21 cellular contexts compared by ENCODE assay signal in genomic region chr13:58908019-58908679, GRCh38.
DNase-seq lines count a peak whose midpoint lies in the region; ATAC-seq and TF ChIP-seq lines count a peak whose summit lies in the region.
"Had no signal": no experiment of that assay in that cellular context is flagged by ENCODE, and none has a peak within 500 bp of the region (broad histone marks: within the 10 kb centered on the region; RNA-seq: fewer than 3 reads in every experiment).

No MANE protein-coding gene starts in this region.

- no peak for TF ChIP-seq CTCF in SU-DHL-6 (IDR thresholded peaks at IDR 0.05; ENCODE audit: insufficient read depth, low read length, poor library complexity, severe bottlenecking)

- H4K20me1 ChIP-seq in SU-DHL-6 (ENCODE audit: low read depth, low read length) = no peaks in the 10 kb centered on the region

- ATAC-seq in GM18858 (IDR thresholded peaks at IDR 0.05; ENCODE audit: unreplicated experiment) (peak; percentile 52), GM19468 (IDR thresholded peaks at IDR 0.05; ENCODE audit: extremely low read depth, unreplicated experiment) (peak; percentile 36), HG03066 (IDR thresholded peaks at IDR 0.05; ENCODE audit: low read depth, unreplicated experiment) (peak; percentile 53)
- ATAC-seq: GM23338, HepG2, K562, Right ventricle myocardium inferior had no signal

- H3K79me2 ChIP-seq in SU-DHL-6 (ENCODE audit: insufficient read depth, low read length) = no peaks in the 10 kb centered on the region

- no peak overlapping the region for H3K4me2 ChIP-seq in SU-DHL-6 (ENCODE audit: low read depth, low read length, poor library complexity, severe bottlenecking)
- H3K4me2 ChIP-seq: GM23338 had no signal

- H3K9me3 ChIP-seq in SU-DHL-6 (ENCODE audit: insufficient read depth, low read length) = no peaks in the 10 kb centered on the region
- H3K9me3 ChIP-seq: HAP-1, MG63 had no signal

- peak overlapping the region; percentile 16 for H2AFZ ChIP-seq in SU-DHL-6 (ENCODE audit: low read depth, low read length, severe bottlenecking)
- H2AFZ ChIP-seq: GM23338 had no signal

- no peaks in the 10 kb centered on the region for H3K9me2 ChIP-seq in SU-DHL-6 (replicated peaks; ENCODE audit: insufficient read depth, low read length)

- H3K36me3 ChIP-seq in SU-DHL-6 (ENCODE audit: low read length) = no peaks in the 10 kb centered on the region
- H3K36me3 ChIP-seq: HAP-1, MG63 had no signal

- H3K4me3 ChIP-seq in SU-DHL-6 (ENCODE audit: insufficient read depth, low read length, poor library complexity, severe bottlenecking) = no peak overlapping the region
- H3K4me3 ChIP-seq: GM23338, HAP-1, K562, MG63 had no signal

- H3K27me3 ChIP-seq in SU-DHL-6 (ENCODE audit: low read length) = no peaks in the 10 kb centered on the region
- H3K27me3 ChIP-seq: MG63 had no signal

- no peak overlapping the region for H3K27ac ChIP-seq in SU-DHL-6 (ENCODE audit: low read depth, low read length)

- H3K9ac ChIP-seq in SU-DHL-6 (ENCODE audit: low read length) = no peak overlapping the region

- DNase-seq in stimulated activated naive CD4-positive, alpha-beta T cell (lab: John Stamatoyannopoulos, UW) = no peak
- DNase-seq in inferior parietal cortex (ENCODE audit: extremely low spot score) = no peak
- no peak for DNase-seq in AML-193 (lab: John Stamatoyannopoulos, UW)
- DNase-seq: EL, GF-D8, MG63, NCI-H1417, NCI-H1694 treated with DMSO at 0.1 percent for 48 hours, NCI-H2081 treated with DMSO at 0.1 percent for 48 hours, NCI-H446, NCI-H526, T1000 had no signal

- H3F3A ChIP-seq in SU-DHL-6 (ENCODE audit: insufficient read depth) = no peaks in the 10 kb centered on the region
